In the genomic region with DNA sequence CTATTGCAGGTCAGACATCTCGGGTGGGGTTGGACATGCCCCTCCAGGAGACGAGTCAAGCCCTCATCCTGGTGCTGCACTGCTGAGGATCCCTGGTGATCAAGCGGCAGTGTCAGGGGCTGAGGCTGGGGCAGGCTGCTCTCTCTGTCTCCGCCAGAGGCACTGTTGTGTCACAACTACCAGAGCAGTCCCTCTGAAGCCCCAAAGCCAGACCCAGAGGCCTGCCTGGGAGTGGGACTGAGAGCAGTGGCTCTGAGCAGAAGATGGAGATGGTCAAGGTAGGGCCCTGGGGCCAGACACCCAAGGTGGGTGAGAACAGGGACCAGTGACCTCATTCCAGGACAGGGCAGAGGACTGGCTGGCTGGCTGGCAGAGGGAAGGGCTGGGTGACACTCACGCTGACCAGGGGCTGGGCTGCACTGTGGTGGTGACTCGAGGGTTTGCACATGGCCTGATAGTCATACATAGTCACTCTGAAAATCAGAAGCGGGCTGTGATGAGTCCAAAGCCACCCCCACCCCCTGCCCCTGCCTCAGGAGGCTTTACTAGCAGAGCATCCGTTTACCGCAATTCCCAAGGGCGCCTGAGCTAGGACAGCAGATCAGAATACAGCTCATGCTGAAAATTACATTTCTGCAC, we compare ENCODE assay signal across 9 cellular contexts. TPM values are rescaled to one million over a fixed set of nuclear protein-coding genes. Genes with fewer than 3 reads are reported as not detected.
DNase-seq lines count a peak whose midpoint lies in the region; ATAC-seq and TF ChIP-seq lines count a peak whose summit lies in the region.
"Had no signal": no experiment of that assay in that cellular context is flagged by ENCODE, and none has a peak within 500 bp of the region (broad histone marks: within the 10 kb centered on the region; RNA-seq: fewer than 3 reads in every experiment).

No MANE protein-coding gene starts in this region.

- 61 to 74% (median 65%) methylated on average over 8 to 10 of the region's 10 CpGs for WGBS in heart left ventricle, 4 donors
- 59 to 83% (median 61%) methylated on average over 7 to 10 of the region's 10 CpGs for WGBS in stomach, 5 donors

- no peaks in the 10 kb centered on the region for H3K36me3 ChIP-seq in heart left ventricle
- no peaks in the 10 kb centered on the region for H3K36me3 ChIP-seq in stomach
- H3K36me3 ChIP-seq: thoracic aorta had no signal

- H3K27ac ChIP-seq in heart left ventricle: no peak overlapping the region
- H3K27ac ChIP-seq in stomach: no peak overlapping the region
- H3K27ac ChIP-seq: thoracic aorta had no signal

- DNase-seq in heart left ventricle (peak in 4 of 5 donors; percentile 37 to 74 (median 56)), Right ventricle myocardium superior (no peak), NCI-H526 (lab: John Stamatoyannopoulos, UW) (peak; percentile 72 to 88), fibroblast of pulmonary artery (ENCODE audit: low read depth) (no peak), stomach (peak; percentile 52), NCI-H345 (lab: John Stamatoyannopoulos, UW) (no peak)

- ATAC-seq in heart left ventricle: no peak
- ATAC-seq in Right ventricle myocardium superior (ENCODE audit: poor library complexity): no peak
- ATAC-seq in GM21825 (IDR thresholded peaks at IDR 0.05; ENCODE audit: unreplicated experiment): no peak
- no peak for ATAC-seq in HG02870 (IDR thresholded peaks at IDR 0.05; ENCODE audit: unreplicated experiment)

- TF ChIP-seq CTCF in heart left ventricle (IDR thresholded peaks at IDR 0.05): peak in 8 of 12 donors; percentile 7 to 73 (median 36)
- TF ChIP-seq CTCF in fibroblast of pulmonary artery (IDR thresholded peaks at IDR 0.05; ENCODE audit: low read length, missing control alignments): peak; percentile 31
- TF ChIP-seq CTCF in stomach (IDR thresholded peaks at IDR 0.05): peak in 3 of 7 experiments; percentile 39 to 51 (median 48)

- no peak for TF ChIP-seq POLR2A in heart left ventricle (IDR thresholded peaks at IDR 0.05)
- TF ChIP-seq POLR2A in stomach (IDR thresholded peaks at IDR 0.05): no peak

- H3K27me3 ChIP-seq in heart left ventricle (no peaks in the 10 kb centered on the region), stomach (no peaks in the 10 kb centered on the region)

- H3K4me1 ChIP-seq in heart left ventricle: peaks cover 1 to 37% (median 20%) of the 10 kb centered on the region in 12 donors
- peaks cover 9 to 20% (median 19%) of the 10 kb centered on the region in 4 donors for H3K4me1 ChIP-seq in stomach

- no peaks in the 10 kb centered on the region for H3K9me3 ChIP-seq in heart left ventricle
- no peaks in the 10 kb centered on the region for H3K9me3 ChIP-seq in stomach
- H3K9me3 ChIP-seq: thoracic aorta had no signal

- no peak for TF ChIP-seq EP300 in stomach (IDR thresholded peaks at IDR 0.05)

- H3K4me3 ChIP-seq in heart left ventricle: no peak overlapping the region
- H3K4me3 ChIP-seq in fibroblast of pulmonary artery (replicated peaks; ENCODE audit: low read depth, low read length): no peak overlapping the region
- H3K4me3 ChIP-seq in stomach: no peak overlapping the region
- H3K4me3 ChIP-seq: thoracic aorta had no signal

- intact Hi-C loops in heart left ventricle (cut with DNase I): loop anchor here in 3 of 10 donors (2.0 to 10.0 kb wide), 4 partner anchors 138 to 474 kb away; no protein-coding TSS in a partner anchor
- intact Hi-C loops in Right ventricle myocardium superior (cut with DNase I): loop anchor here (10.0 kb wide), 2 partner anchors 234 to 484 kb away; no protein-coding TSS in a partner anchor
- intact Hi-C loops in stomach (cut with DNase I; ENCODE audit: low total_unique reads): no loop called here

RNA-seq across cellular contexts. Expression of gene LRTM2, which starts 19.6 kb away (rescaled TPM):
- not detected for total RNA-seq in heart left ventricle
- polyA plus RNA-seq in heart left ventricle: not detected
- total RNA-seq in Right ventricle myocardium superior: not detected
- not detected for total RNA-seq in stomach
- polyA plus RNA-seq in stomach: under 1 TPM in 1 of 3 donors, not detected in 2; 0.03 TPM
- total RNA-seq: thoracic aorta had no signal

Comparison
In these comparisons a context has a peak if more than half of its experiments do, and no peak if none do; other contexts are left out.
1. DNase-seq: peak in heart left ventricle (4 of 5), NCI-H526 (2 of 2) and stomach (single experiment); none in Right ventricle myocardium superior (single experiment), fibroblast of pulmonary artery (single experiment) and NCI-H345 (single experiment).